ENCODE assay signal across 10 cellular contexts in the genomic region with DNA sequence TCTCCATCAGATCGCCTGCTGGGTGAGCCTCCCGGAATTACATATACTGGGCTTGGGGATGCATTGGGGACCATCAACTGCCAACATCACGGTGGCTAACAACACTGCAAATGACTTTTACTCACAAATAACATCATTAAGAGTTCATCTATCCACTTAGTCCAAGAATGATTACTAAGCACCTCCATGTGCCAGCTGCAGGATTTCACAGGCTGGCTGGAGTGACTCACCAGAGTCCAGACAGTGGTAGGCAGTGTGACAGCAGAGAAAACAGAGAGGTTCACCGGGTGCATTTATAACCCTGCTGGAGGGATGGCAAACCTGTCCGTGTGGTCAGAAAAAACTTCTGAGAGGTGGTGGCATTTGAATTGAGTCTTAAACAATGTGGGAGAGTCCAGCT. TPM values are rescaled to one million over a fixed set of nuclear protein-coding genes. Genes with fewer than 3 reads are reported as not detected.
DNase-seq lines count a peak whose midpoint lies in the region; ATAC-seq, FAIRE-seq and TF ChIP-seq lines count a peak whose summit lies in the region.
"Had no signal": no experiment of that assay in that cellular context is flagged by ENCODE, and none has a peak within 500 bp of the region (broad histone marks: within the 10 kb centered on the region; RNA-seq: fewer than 3 reads in every experiment).

No MANE protein-coding gene starts in this region.

- no peak overlapping the region for H3K27ac Mint-ChIP-seq in CD4-positive, alpha-beta memory T cell
- H3K27ac Mint-ChIP-seq: immature natural killer cell had no signal

- POLR2A ChIA-PET in CD4-positive, alpha-beta memory T cell (lab: Charles Lee; ENCODE audit: partially characterized antibody) = no interaction called here

- no peak for ATAC-seq in GM18502 (IDR thresholded peaks at IDR 0.05; ENCODE audit: poor library complexity, unreplicated experiment)
- ATAC-seq: Right ventricle myocardium inferior had no signal

- H3K27me3 ChIP-seq in SJSA1 (replicated peaks) = no peaks in the 10 kb centered on the region; the same call in 1 of the 2 replicates
- no peaks in the 10 kb centered on the region for H3K27me3 ChIP-seq in skeletal muscle satellite cell (ENCODE audit: control insufficient read depth, insufficient read depth, low read length)
- peaks cover 8% of the 10 kb centered on the region for H3K27me3 ChIP-seq in CD4-positive, alpha-beta memory T cell (ENCODE audit: insufficient read depth, low read length)

- no peaks in the 10 kb centered on the region for H3K36me3 ChIP-seq in SJSA1
- H3K36me3 ChIP-seq in skeletal muscle satellite cell (ENCODE audit: insufficient read depth, low read length) = no peaks in the 10 kb centered on the region
- H3K36me3 ChIP-seq in CD4-positive, alpha-beta memory T cell (ENCODE audit: insufficient read depth, low read length) = no peaks in the 10 kb centered on the region

- peaks cover 17 to 36% (median 25%) of the 10 kb centered on the region in 4 donors for H3K4me1 Mint-ChIP-seq in CD4-positive, alpha-beta memory T cell

- CTCF ChIA-PET in CD4-positive, alpha-beta memory T cell (lab: Charles Lee; ENCODE audit: partially characterized antibody) = interaction anchor here (3.2 kb wide), 1 partner anchor 13 kb away, joined by 8 read pairs; no protein-coding TSS in a partner anchor

- no peak overlapping the region for H3K4me3 ChIP-seq in SJSA1
- H3K4me3 ChIP-seq in fibroblast of mammary gland (ENCODE audit: control insufficient read depth, low read depth, low read length) = no peak overlapping the region
- H3K4me3 ChIP-seq in skeletal muscle satellite cell (ENCODE audit: low read length) = no peak overlapping the region
- H3K4me3 ChIP-seq in CD4-positive, alpha-beta memory T cell (ENCODE audit: low read length in 2 of 2) = no peak overlapping the region

- H3K9me3 ChIP-seq in SJSA1 (replicated peaks) (no peaks in the 10 kb centered on the region), skeletal muscle satellite cell (replicated peaks; ENCODE audit: low read length) (no peaks in the 10 kb centered on the region)
- H3K9me3 ChIP-seq in CD4-positive, alpha-beta memory T cell (ENCODE audit: control insufficient read depth in 1 of 2, low read length in 2 of 2) = no peaks in the 10 kb centered on the region

- DNase-seq in H54 (ENCODE audit: insufficient read length, low spot score) (peak; percentile 86), SJSA1 (ENCODE audit: low read depth in 1 of 2, low spot score in 2 of 2) (peak; percentile 60 to 70), fibroblast of mammary gland (ENCODE audit: low read depth) (peak; percentile 73), activated T-cell treated with anti-CD3 and anti-CD28 coated beads for 4 hours (no peak)
- DNase-seq in CD4-positive, alpha-beta memory T cell = no peak
- DNase-seq: immature natural killer cell, NCI-H1694 had no signal

- no peak overlapping the region for H3K27ac ChIP-seq in SJSA1
- H3K27ac ChIP-seq in CD4-positive, alpha-beta memory T cell (ENCODE audit: low read depth, low read length) = no peak overlapping the region

- H3K9me3 Mint-ChIP-seq in CD4-positive, alpha-beta memory T cell = no peaks in the 10 kb centered on the region

- no peak for TF ChIP-seq CTCF in fibroblast of mammary gland (conservative IDR thresholded peaks at IDR 0.05; ENCODE audit: control insufficient read depth, insufficient read depth, low read depth, low read length)

- peak overlapping the region in 1 of 8 donors; percentile 37 for H3K4me3 Mint-ChIP-seq in CD4-positive, alpha-beta memory T cell
- H3K4me3 Mint-ChIP-seq: immature natural killer cell had no signal

- H3K9ac ChIP-seq in skeletal muscle satellite cell (ENCODE audit: low read depth, low read length) = peak overlapping the region; percentile 55

- peaks cover 51% of the 10 kb centered on the region for H3K4me1 ChIP-seq in SJSA1 (replicated peaks)
- peaks cover 35% of the 10 kb centered on the region for H3K4me1 ChIP-seq in skeletal muscle satellite cell (ENCODE audit: control insufficient read depth, insufficient read depth, low read length)
- H3K4me1 ChIP-seq in CD4-positive, alpha-beta memory T cell (ENCODE audit: insufficient read depth, low read length) = peaks cover 26% of the 10 kb centered on the region

- H3K36me3 Mint-ChIP-seq in CD4-positive, alpha-beta memory T cell = no peaks in the 10 kb centered on the region
- H3K36me3 Mint-ChIP-seq: immature natural killer cell had no signal

- no peak for TF ChIP-seq POLR2A in H54 (IDR thresholded peaks at IDR 0.05; ENCODE audit: low read depth, low read length)

- peak overlapping the region; percentile 24 for H3K4me2 ChIP-seq in skeletal muscle satellite cell (ENCODE audit: low read length)

- peaks cover 23 to 29% of the 10 kb centered on the region in 2 donors for H3K27me3 Mint-ChIP-seq in CD4-positive, alpha-beta memory T cell

- peak; percentile 88 for FAIRE-seq in H54 (lab: Jason Lieb, UNC)

- intact Hi-C loops in CD4-positive, alpha-beta memory T cell (cut with micrococcal nuclease) = loop anchor here (10.0 kb wide), 1 partner anchor 191 kb away; no protein-coding TSS in a partner anchor

RNA-seq across cellular contexts. Expression of a gene that starts 3.2 kb away (rescaled TPM):
- total RNA-seq in SJSA1 (2014; rRNA removed; shearing (Covaris generic)) = 101 and 118 TPM in 2 replicates
- total RNA-seq in skeletal muscle satellite cell (2012; rRNA removed) = 123 and 234 TPM in 2 replicates
- 10 to 100 TPM; 18.4 to 19.0 TPM for total RNA-seq in CD4-positive, alpha-beta memory T cell
- 10 to 100 TPM; 10.4 to 12.9 TPM for polyA plus RNA-seq in CD4-positive, alpha-beta memory T cell

RNA-seq across cellular contexts. Expression of a gene that starts 36.0 kb away (rescaled TPM):
- not detected in 2 replicates for total RNA-seq in SJSA1 (2014; rRNA removed; shearing (Covaris generic))
- total RNA-seq in skeletal muscle satellite cell (2012; rRNA removed) = 1.5 and 2.2 TPM in 2 replicates
- total RNA-seq in CD4-positive, alpha-beta memory T cell = not detected
- polyA plus RNA-seq in CD4-positive, alpha-beta memory T cell = not detected
- total RNA-seq: Right ventricle myocardium inferior had no signal
- polyA plus RNA-seq: immature natural killer cell had no signal

RNA-seq across cellular contexts. Expression of a gene that starts 51.4 kb away (rescaled TPM):
- total RNA-seq in SJSA1 (2014; rRNA removed; shearing (Covaris generic)) = not detected in 2 replicates
- not detected in 2 replicates for total RNA-seq in skeletal muscle satellite cell (2012; rRNA removed)
- not detected for total RNA-seq in CD4-positive, alpha-beta memory T cell
- not detected for polyA plus RNA-seq in CD4-positive, alpha-beta memory T cell
- total RNA-seq: Right ventricle myocardium inferior had no signal
- polyA plus RNA-seq: immature natural killer cell had no signal

Comparison
In these comparisons a context has a peak if more than half of its experiments do, and no peak if none do; other contexts are left out.
1. DNase-seq: peak in H54 (single experiment), SJSA1 (2 of 2) and fibroblast of mammary gland (single experiment); none in CD4-positive, alpha-beta memory T cell (0 of 5) and activated T-cell treated with anti-CD3 and anti-CD28 coated beads for 4 hours (single experiment).